9 cellular contexts compared by ENCODE assay signal in genomic region chr19:55677572-55678028, GRCh38. TPM values are rescaled to one million over a fixed set of nuclear protein-coding genes. Genes with fewer than 3 reads are reported as not detected.
DNase-seq lines count a peak whose midpoint lies in the region; ATAC-seq, FAIRE-seq and TF ChIP-seq lines count a peak whose summit lies in the region.
"Had no signal": no experiment of that assay in that cellular context is flagged by ENCODE, and none has a peak within 500 bp of the region (broad histone marks: within the 10 kb centered on the region; RNA-seq: fewer than 3 reads in every experiment).

No MANE protein-coding gene starts in this region.

- H3K27me3 Mint-ChIP-seq in astrocyte (ENCODE audit: low read depth, unreplicated experiment), result no peaks in the 10 kb centered on the region

- H3K36me3 ChIP-seq in BE2C, result peaks cover 59% of the 10 kb centered on the region
- peaks cover 4% of the 10 kb centered on the region for H3K36me3 ChIP-seq in astrocyte (ENCODE audit: insufficient read depth, low read length)
- H3K36me3 ChIP-seq in mucosa of rectum (ENCODE audit: control insufficient read depth in 2 of 2, insufficient read depth in 2 of 2, low read length in 2 of 2), result peaks cover 33 to 49% of the 10 kb centered on the region in 2 donors

- peak overlapping the region; percentile 98 for H3K4me3 Mint-ChIP-seq in astrocyte (ENCODE audit: unreplicated experiment)

- ATAC-seq in GM21526 (IDR thresholded peaks at IDR 0.05; ENCODE audit: low FRiP score, unreplicated experiment) (peak; percentile 1), GM18519 (IDR thresholded peaks at IDR 0.05; ENCODE audit: low FRiP score, unreplicated experiment) (no peak)

- H4K20me1 ChIP-seq in astrocyte (ENCODE audit: insufficient read depth, low read length), result peaks cover 86% of the 10 kb centered on the region

- H3K9me3 ChIP-seq in BE2C (no peaks in the 10 kb centered on the region), astrocyte (ENCODE audit: insufficient read depth, low read depth, low read length) (no peaks in the 10 kb centered on the region), mucosa of rectum (ENCODE audit: control insufficient read depth in 2 of 2, low read length in 2 of 2) (no peaks in the 10 kb centered on the region)

- peak overlapping the region; percentile 70 for H3K27ac Mint-ChIP-seq in astrocyte (ENCODE audit: unreplicated experiment)

- in situ Hi-C loops in KBM-7 (cut with MboI; ENCODE audit: low pct_unique_long_range_greater_than_20kb, low sequenced_read_pairs), result no loop called here

- no peak for FAIRE-seq in astrocyte (lab: Jason Lieb, UNC)

- H3K27ac ChIP-seq in astrocyte (ENCODE audit: low read depth, low read length) (no peak overlapping the region), mucosa of rectum (ENCODE audit: low read depth in 2 of 2, low read length in 2 of 2) (peak overlapping the region; percentile 56 to 92)

- H3K27me3 ChIP-seq in BE2C (no peaks in the 10 kb centered on the region), astrocyte (ENCODE audit: insufficient read depth, low read length) (no peaks in the 10 kb centered on the region), mucosa of rectum (ENCODE audit: control insufficient read depth in 2 of 2, insufficient read depth in 2 of 2, low read length in 2 of 2) (no peaks in the 10 kb centered on the region)

- H3K9ac ChIP-seq in astrocyte (ENCODE audit: low read length), result no peak overlapping the region
- H3K9ac ChIP-seq in mucosa of rectum (ENCODE audit: low read depth in 1 of 2, low read length in 2 of 2), result peak overlapping the region; percentile 45 to 53

- peak; percentile 56 for DNase-seq in BE2C
- no peak for DNase-seq in astrocyte (ENCODE audit: low read depth)
- no peak for DNase-seq in hippocampal formation (lab: John Stamatoyannopoulos, UW)
- DNase-seq in KBM-7, result no peak
- DNase-seq in stimulated activated CD4-positive, alpha-beta T cell treated with anti-CD3 and anti-CD28 coated beads, Interleukin-4, amount 100 ng/mL, for 24 hours, result no peak
- DNase-seq: activated effector memory CD4-positive, alpha-beta T cell treated with anti-CD3 and anti-CD28 coated beads, Interleukin-2, amount 50 U/mL, for 16 hours had no signal

- no peaks in the 10 kb centered on the region for H3K9me3 Mint-ChIP-seq in astrocyte (ENCODE audit: unreplicated experiment)

- peaks cover 11% of the 10 kb centered on the region for H3K36me3 Mint-ChIP-seq in astrocyte (ENCODE audit: low read depth, unreplicated experiment)

- H3K4me3 ChIP-seq in BE2C (ENCODE audit: low read depth, low read length), result peak overlapping the region; percentile 95
- H3K4me3 ChIP-seq in astrocyte (ENCODE audit: insufficient read depth, low read depth, low read length), result no peak overlapping the region
- H3K4me3 ChIP-seq in mucosa of rectum (ENCODE audit: low read length in 2 of 2), result peak overlapping the region in 1 of 2 donors; percentile 99

- H3K4me1 ChIP-seq in BE2C (peaks cover 19% of the 10 kb centered on the region), astrocyte (ENCODE audit: insufficient read depth, low read length) (peaks cover 32% of the 10 kb centered on the region), mucosa of rectum (ENCODE audit: control insufficient read depth in 2 of 2, insufficient read depth in 2 of 2, low read length in 2 of 2) (peaks cover 28 to 44% of the 10 kb centered on the region in 2 donors)

- H2AFZ ChIP-seq in astrocyte (ENCODE audit: low read depth, low read length), result no peak overlapping the region

- TF ChIP-seq CTCF in BE2C (IDR thresholded peaks at IDR 0.05; ENCODE audit: low read depth, low read length) (no peak), astrocyte (IDR thresholded peaks at IDR 0.05; ENCODE audit: insufficient read depth, low read depth, low read length) (no peak)

- H3K4me2 ChIP-seq in astrocyte (ENCODE audit: low read length), result peak overlapping the region; percentile 14

- H3K79me2 ChIP-seq in astrocyte (ENCODE audit: insufficient read depth, low read length), result peaks cover 93% of the 10 kb centered on the region

- H3K4me1 Mint-ChIP-seq in astrocyte (ENCODE audit: low read depth, unreplicated experiment), result peaks cover 40% of the 10 kb centered on the region

RNA-seq across cellular contexts. Expression of gene EPN1, which starts 2.6 kb away (rescaled TPM):
- 358 TPM for polyA plus RNA-seq in BE2C (2012; ENCODE audit: insufficient read depth, insufficient read length, low read depth)
- 145 and 156 TPM in 2 replicates for total RNA-seq in astrocyte

RNA-seq across cellular contexts. Expression of gene U2AF2, which starts 22.8 kb away (rescaled TPM):
- polyA plus RNA-seq in BE2C (2012; ENCODE audit: insufficient read depth, insufficient read length, low read depth), result 543 TPM
- total RNA-seq in astrocyte, result 183 and 194 TPM in 2 replicates

RNA-seq across cellular contexts. Expression of gene CCDC106, which starts 29.6 kb away (rescaled TPM):
- 51.0 TPM for polyA plus RNA-seq in BE2C (2012; ENCODE audit: insufficient read depth, insufficient read length, low read depth)
- total RNA-seq in astrocyte, result 12.2 and 12.8 TPM in 2 replicates

RNA-seq across cellular contexts. Expression of gene ZNF581, which starts 34.2 kb away (rescaled TPM):
- polyA plus RNA-seq in BE2C (2012; ENCODE audit: insufficient read depth, insufficient read length, low read depth), result 42.2 TPM
- 28.4 and 30.0 TPM in 2 replicates for total RNA-seq in astrocyte

RNA-seq across cellular contexts. Expression of gene ZNF580, which starts 36.8 kb away (rescaled TPM):
- 129 TPM for polyA plus RNA-seq in BE2C (2012; ENCODE audit: insufficient read depth, insufficient read length, low read depth)
- 35.8 and 36.6 TPM in 2 replicates for total RNA-seq in astrocyte
